Comparison of ENCODE assay signal across 17 cellular contexts in the genomic region with DNA sequence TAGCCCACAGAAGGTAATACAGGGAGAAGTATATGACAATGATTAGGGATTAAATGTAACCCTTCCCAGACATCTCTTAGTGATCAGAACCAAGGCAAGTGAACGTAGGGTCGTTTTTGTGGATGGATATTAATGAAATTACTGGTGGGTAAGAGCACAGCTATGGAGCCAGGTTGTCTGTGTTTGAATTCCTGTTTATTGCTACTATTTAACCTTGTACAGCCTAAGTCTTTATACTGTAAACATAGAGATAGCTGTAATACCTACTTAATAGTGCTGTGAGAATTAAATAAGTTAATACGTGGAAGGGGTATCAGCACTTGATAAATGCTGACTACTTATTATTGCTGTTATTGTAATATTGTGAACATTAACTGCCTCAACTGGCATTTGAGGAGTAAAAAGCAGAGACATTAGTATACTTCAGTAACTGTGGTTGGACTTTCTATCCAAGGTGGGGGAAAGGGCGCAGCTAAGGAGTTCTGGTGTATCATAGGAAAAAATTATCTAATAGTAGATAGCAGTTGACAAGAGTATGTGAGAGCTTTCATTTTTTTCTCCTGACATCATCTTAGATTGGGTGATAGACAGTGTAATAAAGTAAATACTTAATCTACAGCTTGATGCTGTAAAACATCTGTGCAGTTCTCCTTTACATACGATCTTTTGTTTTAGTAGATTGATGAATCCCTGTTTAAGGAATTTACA.
A peak's percentile ranks its signal among the peaks of the same experiment; 100 is the strongest.
DNase-seq lines count a peak whose midpoint lies in the region; ATAC-seq lines count a peak whose summit lies in the region.
"Had no signal": no experiment of that assay in that cellular context is flagged by ENCODE, and none has a peak within 500 bp of the region (broad histone marks: within the 10 kb centered on the region; RNA-seq: fewer than 3 reads in every experiment).

No MANE protein-coding gene starts in this region.

- intact Hi-C loops in aorta (cut with DNase I) = no loop called here

- no peak overlapping the region for H3K27ac ChIP-seq in aorta (ENCODE audit: low read depth in 1 of 2, low read length in 2 of 2)
- H3K27ac ChIP-seq: pancreas, upper lobe of right lung had no signal

- DNase-seq in ACHN (peak; percentile 71), NCI-H226 (peak; percentile 89), dermis blood vessel endothelial cell (peak; percentile 53), kidney glomerular epithelial cell (lab: John Stamatoyannopoulos, UW) (peak; percentile 23), aorta (no peak), 8988T (no peak)
- DNase-seq: central memory CD4-positive, alpha-beta T cell; NCI-H146; NCI-H2227 treated with DMSO at 0.1 percent for 48 hours; pancreas; SHP77; stimulated activated naive CD8-positive, alpha-beta T cell treated with anti-CD3 and anti-CD28 coated beads, Interleukin-15, Interleukin-2, amounts not matched to agents 100 U/mL and 50 U/mL, for 24 hours; T-helper 9 cell; upper lobe of right lung had no signal

- 87 to 89% methylated on average over 5 of the region's 5 CpGs for WGBS in aorta, 2 donors

- peaks cover 0 to 3% of the 10 kb centered on the region in 2 donors for H3K4me1 ChIP-seq in aorta (ENCODE audit: control insufficient read depth in 1 of 2, insufficient read depth in 2 of 2, low read length in 2 of 2)

- no peak overlapping the region for H3K4me3 ChIP-seq in aorta (ENCODE audit: low read length in 2 of 2)
- H3K4me3 ChIP-seq: pancreas, upper lobe of right lung had no signal

- no peak for ATAC-seq in GM18867 (IDR thresholded peaks at IDR 0.05; ENCODE audit: unreplicated experiment)
- no peak for ATAC-seq in aorta (ENCODE audit: low FRiP score)
- ATAC-seq in HG03025 (IDR thresholded peaks at IDR 0.05; ENCODE audit: low FRiP score, unreplicated experiment) = no peak
- ATAC-seq: left lobe of liver; stimulated activated naive CD8-positive, alpha-beta T cell treated with anti-CD3 and anti-CD28 coated beads, Interleukin-15, Interleukin-2, amounts not matched to agents 100 U/mL and 50 U/mL, for 24 hours had no signal

- H3K36me3 ChIP-seq in aorta (ENCODE audit: control insufficient read depth in 1 of 2, insufficient read depth in 2 of 2, low read length in 1 of 2) = no peaks in the 10 kb centered on the region
- H3K36me3 ChIP-seq: pancreas, upper lobe of right lung had no signal

- in situ Hi-C loops in ACHN (cut with HindIII; ENCODE audit: low pct_ligation_motif_present, low pct_unique_long_range_greater_than_20kb, low sequenced_read_pairs) = no loop called here

- no peaks in the 10 kb centered on the region for H3K9me3 ChIP-seq in aorta (ENCODE audit: control insufficient read depth, low read length)
- H3K9me3 ChIP-seq: pancreas had no signal

- H3K27me3 ChIP-seq in aorta (ENCODE audit: control insufficient read depth in 1 of 2, insufficient read depth in 2 of 2, low read length in 1 of 2) = no peaks in the 10 kb centered on the region
- H3K27me3 ChIP-seq: pancreas, upper lobe of right lung had no signal

Comparison
In these comparisons a context has a peak if more than half of its experiments do, and no peak if none do; other contexts are left out.
1. DNase-seq: peak in ACHN (single experiment), NCI-H226 (single experiment), dermis blood vessel endothelial cell (single experiment) and kidney glomerular epithelial cell (single experiment); none in aorta (0 of 2) and 8988T (single experiment).